7 cellular contexts compared by ENCODE assay signal in genomic region chr4:16001484-16001858, GRCh38. TPM values are rescaled to one million over a fixed set of nuclear protein-coding genes. Genes with fewer than 3 reads are reported as not detected.
A peak's percentile ranks its signal among the peaks of the same experiment; 100 is the strongest.
DNase-seq lines count a peak whose midpoint lies in the region; ATAC-seq and TF ChIP-seq lines count a peak whose summit lies in the region.

No MANE protein-coding gene starts in this region.

- TF ChIP-seq EP300 in SK-N-SH (IDR thresholded peaks at IDR 0.05; ENCODE audit: borderline replicate concordance in 1 of 2, low read depth in 1 of 2, low read length in 1 of 2), result no peak; a peak in 1 of 4 replicates

- H3K9me3 ChIP-seq in GM23248 (ENCODE audit: low read depth) (no peaks in the 10 kb centered on the region), SK-N-SH (no peaks in the 10 kb centered on the region), right cardiac atrium (ENCODE audit: control insufficient read depth, low read length) (no peaks in the 10 kb centered on the region)

- peak; percentile 94 for TF ChIP-seq RAD21 in SK-N-SH (IDR thresholded peaks at IDR 0.05; ENCODE audit: low read length)

- no peaks in the 10 kb centered on the region for H3K79me2 ChIP-seq in GM23248 (ENCODE audit: insufficient read depth)
- no peaks in the 10 kb centered on the region for H3K79me2 ChIP-seq in SK-N-SH (ENCODE audit: insufficient read depth)

- WGBS in GM23248 (ENCODE audit: low coverage in 1 of 2, low lambda C conversion rate in 2 of 2, missing lambda C conversion rate in 2 of 2), 2 experiments, result 0 to 1% methylated on average over 4 of the region's 4 CpGs
- 0% methylated on average over 4 of the region's 4 CpGs for WGBS in SK-N-SH (ENCODE audit: low lambda C conversion rate)
- 3% methylated on average over 4 of the region's 4 CpGs for WGBS in right cardiac atrium

- H2AFZ ChIP-seq in GM23248, result peak overlapping the region; percentile 7; the same call in 1 of the 2 replicates
- 0 out of 2 replicates have a peak overlapping the region, but pooled peaks have one; percentile 66 for H2AFZ ChIP-seq in SK-N-SH (ENCODE audit: low read depth)

- CTCF ChIA-PET in SK-N-SH (lab: Yijun Ruan, JAX), result interaction anchor here (0.5 to 6.3 kb wide), 49 partner anchors 9 to 522 kb away, joined by 3 to 69 read pairs (median 4); partner anchors contain the start of gene FGFBP2

- in situ Hi-C loops in GM23248 (cut with MboI), result no loop called here

- POLR2A ChIA-PET in SK-N-SH (lab: Yijun Ruan, JAX), result no interaction called here

- H3K27ac ChIP-seq in GM23248 (no peak overlapping the region), SK-N-SH (ENCODE audit: low read depth in 2 of 2, low read length in 1 of 2) (no peak overlapping the region), right cardiac atrium (ENCODE audit: low read length) (no peak overlapping the region)

- H3K4me2 ChIP-seq in GM23248 (ENCODE audit: unreplicated experiment), result no peak overlapping the region
- no peak overlapping the region for H3K4me2 ChIP-seq in SK-N-SH

- H4K20me1 ChIP-seq in GM23248 (ENCODE audit: insufficient read depth) (no peaks in the 10 kb centered on the region), SK-N-SH (ENCODE audit: insufficient read depth) (no peaks in the 10 kb centered on the region)

- intact Hi-C loops in right cardiac atrium (cut with DNase I) (loop anchor here (5.0 to 10.0 kb wide), 6 partner anchors 34 to 267 kb away; partner anchors contain the start of gene FGFBP2 (in 1 of the 4)), sciatic nerve (cut with DNase I) (no loop called here)

- H3K9me2 ChIP-seq in GM23248 (ENCODE audit: insufficient read depth) (no peaks in the 10 kb centered on the region), SK-N-SH (no peaks in the 10 kb centered on the region)

- no peak overlapping the region for H3K4me3 ChIP-seq in GM12865 (ENCODE audit: low read depth, low read length)
- H3K4me3 ChIP-seq in GM23248, result no peak overlapping the region
- H3K4me3 ChIP-seq in SK-N-SH (ENCODE audit: low read depth in 2 of 2, low read length in 1 of 2), result no peak overlapping the region; a peak in 1 of 4 replicates
- H3K4me3 ChIP-seq in right cardiac atrium (ENCODE audit: low read length), result no peak overlapping the region

- ATAC-seq in right cardiac atrium (peak; percentile 91 to 93), sciatic nerve (peak; percentile 93)

- peaks cover 23% of the 10 kb centered on the region for H3K27me3 ChIP-seq in GM23248 (replicated peaks; ENCODE audit: insufficient read depth)
- 0 out of 2 replicates have a peak, but pooled peaks cover 6% of the 10 kb centered on the region for H3K27me3 ChIP-seq in SK-N-SH (ENCODE audit: insufficient read depth)
- no peaks in the 10 kb centered on the region for H3K27me3 ChIP-seq in right cardiac atrium (ENCODE audit: control insufficient read depth, insufficient read depth)

- DNase-seq in GM12865 (ENCODE audit: low read depth), result peak; percentile 67
- DNase-seq in GM23248, result peak; percentile 76
- DNase-seq in Kasumi-1 (lab: John Stamatoyannopoulos, UW), result peak; percentile 83 to 87
- peak; percentile 76 for DNase-seq in SK-N-SH
- DNase-seq in amygdala (lab: John Stamatoyannopoulos, UW), result peak in 50 of 56 donors; percentile 4 to 80 (median 40)
- peak; percentile 55 to 75 (median 68) for DNase-seq in right cardiac atrium
- peak; percentile 70 for DNase-seq in sciatic nerve (ENCODE audit: low spot score)

- H3K4me1 ChIP-seq in GM23248 (ENCODE audit: insufficient read depth) (no peaks in the 10 kb centered on the region), SK-N-SH (ENCODE audit: control insufficient read depth in 1 of 2, insufficient read depth in 2 of 2, low read depth in 1 of 2, low read length in 1 of 2) (peaks cover 0 to 12% of the 10 kb centered on the region in 2 experiments; a peak in 1 of 4 replicates), right cardiac atrium (ENCODE audit: control insufficient read depth, insufficient read depth, low read length) (no peaks in the 10 kb centered on the region)

- no peak overlapping the region for H3K9ac ChIP-seq in GM23248
- no peak overlapping the region for H3K9ac ChIP-seq in SK-N-SH

- no peaks in the 10 kb centered on the region for H3F3A ChIP-seq in GM23248 (ENCODE audit: insufficient read depth)
- H3F3A ChIP-seq in SK-N-SH (replicated peaks; ENCODE audit: insufficient read depth), result no peaks in the 10 kb centered on the region

- TF ChIP-seq CTCF in GM12865 (IDR thresholded peaks at IDR 0.05; ENCODE audit: insufficient read depth, low read depth, low read length, missing control alignments), result peak; percentile 85
- TF ChIP-seq CTCF in SK-N-SH (IDR thresholded peaks at IDR 0.05), result peak; percentile 88

- H3K36me3 ChIP-seq in GM23248 (ENCODE audit: low read depth) (no peaks in the 10 kb centered on the region), SK-N-SH (replicated peaks in 1 of 2; ENCODE audit: control insufficient read depth in 1 of 2, insufficient read depth in 2 of 2, low read length in 1 of 2) (no peaks in the 10 kb centered on the region)

TF ChIP-seq in SK-N-SH, 30 proteins besides CTCF, POLR2A, EP300 and RAD21 (continues in another document):
- no peak for TF ChIP-seq IRF3 (IDR thresholded peaks at IDR 0.05; ENCODE audit: low read depth, low read length)
- TF ChIP-seq, protein P1, sequence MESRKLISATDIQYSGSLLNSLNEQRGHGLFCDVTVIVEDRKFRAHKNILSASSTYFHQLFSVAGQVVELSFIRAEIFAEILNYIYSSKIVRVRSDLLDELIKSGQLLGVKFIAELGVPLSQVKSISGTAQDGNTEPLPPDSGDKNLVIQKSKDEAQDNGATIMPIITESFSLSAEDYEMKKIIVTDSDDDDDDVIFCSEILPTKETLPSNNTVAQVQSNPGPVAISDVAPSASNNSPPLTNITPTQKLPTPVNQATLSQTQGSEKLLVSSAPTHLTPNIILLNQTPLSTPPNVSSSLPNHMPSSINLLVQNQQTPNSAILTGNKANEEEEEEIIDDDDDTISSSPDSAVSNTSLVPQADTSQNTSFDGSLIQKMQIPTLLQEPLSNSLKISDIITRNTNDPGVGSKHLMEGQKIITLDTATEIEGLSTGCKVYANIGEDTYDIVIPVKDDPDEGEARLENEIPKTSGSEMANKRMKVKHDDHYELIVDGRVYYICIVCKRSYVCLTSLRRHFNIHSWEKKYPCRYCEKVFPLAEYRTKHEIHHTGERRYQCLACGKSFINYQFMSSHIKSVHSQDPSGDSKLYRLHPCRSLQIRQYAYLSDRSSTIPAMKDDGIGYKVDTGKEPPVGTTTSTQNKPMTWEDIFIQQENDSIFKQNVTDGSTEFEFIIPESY (IDR thresholded peaks at IDR 0.05; ENCODE audit: borderline replicate concordance, low read depth), result no peak
- no peak for TF ChIP-seq RXRA (IDR thresholded peaks at IDR 0.05; ENCODE audit: borderline replicate concordance, low read depth)
- no peak for TF ChIP-seq NFIC (IDR thresholded peaks at IDR 0.05; ENCODE audit: borderline replicate concordance)
- no peak for TF ChIP-seq TEAD4 (IDR thresholded peaks at IDR 0.05; ENCODE audit: borderline replicate concordance, insufficient read depth)
- 0 out of 2 replicates have a peak, but pooled peaks have one; percentile 55 for TF ChIP-seq MXI1 (IDR thresholded peaks at IDR 0.05; ENCODE audit: low read depth, low read length)
- TF ChIP-seq POLR2AphosphoS5 (IDR thresholded peaks at IDR 0.05; ENCODE audit: low read depth, low read length), result no peak
- TF ChIP-seq MEF2A (IDR thresholded peaks at IDR 0.05; ENCODE audit: borderline replicate concordance, low read depth), result no peak
- TF ChIP-seq RFX5 (IDR thresholded peaks at IDR 0.05; ENCODE audit: low read length), result no peak
- no peak for TF ChIP-seq EZH2phosphoT487 (IDR thresholded peaks at IDR 0.05; ENCODE audit: borderline replicate concordance, low read depth)
- TF ChIP-seq, protein P2, sequence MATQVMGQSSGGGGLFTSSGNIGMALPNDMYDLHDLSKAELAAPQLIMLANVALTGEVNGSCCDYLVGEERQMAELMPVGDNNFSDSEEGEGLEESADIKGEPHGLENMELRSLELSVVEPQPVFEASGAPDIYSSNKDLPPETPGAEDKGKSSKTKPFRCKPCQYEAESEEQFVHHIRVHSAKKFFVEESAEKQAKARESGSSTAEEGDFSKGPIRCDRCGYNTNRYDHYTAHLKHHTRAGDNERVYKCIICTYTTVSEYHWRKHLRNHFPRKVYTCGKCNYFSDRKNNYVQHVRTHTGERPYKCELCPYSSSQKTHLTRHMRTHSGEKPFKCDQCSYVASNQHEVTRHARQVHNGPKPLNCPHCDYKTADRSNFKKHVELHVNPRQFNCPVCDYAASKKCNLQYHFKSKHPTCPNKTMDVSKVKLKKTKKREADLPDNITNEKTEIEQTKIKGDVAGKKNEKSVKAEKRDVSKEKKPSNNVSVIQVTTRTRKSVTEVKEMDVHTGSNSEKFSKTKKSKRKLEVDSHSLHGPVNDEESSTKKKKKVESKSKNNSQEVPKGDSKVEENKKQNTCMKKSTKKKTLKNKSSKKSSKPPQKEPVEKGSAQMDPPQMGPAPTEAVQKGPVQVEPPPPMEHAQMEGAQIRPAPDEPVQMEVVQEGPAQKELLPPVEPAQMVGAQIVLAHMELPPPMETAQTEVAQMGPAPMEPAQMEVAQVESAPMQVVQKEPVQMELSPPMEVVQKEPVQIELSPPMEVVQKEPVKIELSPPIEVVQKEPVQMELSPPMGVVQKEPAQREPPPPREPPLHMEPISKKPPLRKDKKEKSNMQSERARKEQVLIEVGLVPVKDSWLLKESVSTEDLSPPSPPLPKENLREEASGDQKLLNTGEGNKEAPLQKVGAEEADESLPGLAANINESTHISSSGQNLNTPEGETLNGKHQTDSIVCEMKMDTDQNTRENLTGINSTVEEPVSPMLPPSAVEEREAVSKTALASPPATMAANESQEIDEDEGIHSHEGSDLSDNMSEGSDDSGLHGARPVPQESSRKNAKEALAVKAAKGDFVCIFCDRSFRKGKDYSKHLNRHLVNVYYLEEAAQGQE (IDR thresholded peaks at IDR 0.05; ENCODE audit: low read depth, low read length), result no peak
- no peak for TF ChIP-seq FOXM1 (IDR thresholded peaks at IDR 0.05; ENCODE audit: low read depth)

RNA-seq across cellular contexts. Expression of gene FGFBP2, which starts 38.5 kb away (rescaled TPM):
- total RNA-seq in GM23248 (2014; rRNA removed; shearing (Covaris generic)), result not detected in 2 replicates
- polyA plus RNA-seq in GM23248 (2016; fragmentation: Nextera tagmentation; extraction: Ambion mirVana) (not detected in 2 replicates), SK-N-SH (2012; rRNA removed) (0.62 and 1.7 TPM in 2 replicates), right cardiac atrium (20.7 TPM)
- polyA plus RNA-seq in SK-N-SH (2012; cell fraction: cytosol; rRNA removed), result 1.1 and 2.0 TPM in 2 replicates
- polyA plus RNA-seq in SK-N-SH (2012; cell fraction: nucleus; rRNA removed), result 0.56 and 1.2 TPM in 2 replicates
- total RNA-seq in right cardiac atrium (10 to 100 TPM in 1 of 4 donors, 1 to 10 TPM in 3; 4.0 to 18.1 (median 5.2) TPM), sciatic nerve (129 TPM)
